Comparison of ENCODE assay signal across 27 cellular contexts in genomic region chr7:144416341-144416740, GRCh38. TPM values are rescaled to one million over a fixed set of nuclear protein-coding genes. Genes with fewer than 3 reads are reported as not detected.
DNase-seq lines count a peak whose midpoint lies in the region; TF ChIP-seq lines count a peak whose summit lies in the region.
"Had no signal": no experiment of that assay in that cellular context is flagged by ENCODE, and none has a peak within 500 bp of the region (broad histone marks: within the 10 kb centered on the region; RNA-seq: fewer than 3 reads in every experiment).

No MANE protein-coding gene starts in this region.

- no peaks in the 10 kb centered on the region for H3K9me3 ChIP-seq in esophagus squamous epithelium
- H3K9me3 ChIP-seq: BE2C, MG63 had no signal

- H3K4me1 Mint-ChIP-seq in type B pancreatic cell (ENCODE audit: unreplicated experiment), result no peaks in the 10 kb centered on the region

- intact Hi-C loops in esophagus squamous epithelium (cut with DNase I), result no loop called here

- no peak overlapping the region for H3K4me3 ChIP-seq in brain microvascular endothelial cell (ENCODE audit: low read depth, low read length)
- H3K4me3 ChIP-seq in esophagus squamous epithelium, result no peak overlapping the region
- H3K4me3 ChIP-seq: GM23248, MG63, SK-N-MC had no signal

- no peaks in the 10 kb centered on the region for H3K27me3 ChIP-seq in brain microvascular endothelial cell (replicated peaks)
- H3K27me3 ChIP-seq in esophagus squamous epithelium, result no peaks in the 10 kb centered on the region
- H3K27me3 ChIP-seq: BE2C, MG63 had no signal

- H3K27ac ChIP-seq in brain microvascular endothelial cell, result no peak overlapping the region
- H3K27ac ChIP-seq in esophagus squamous epithelium, result peak overlapping the region in 3 of 4 donors; percentile 6 to 61 (median 53)
- H3K27ac ChIP-seq: GM23248, SK-N-MC had no signal

- no peak for TF ChIP-seq POLR2A in esophagus squamous epithelium (IDR thresholded peaks at IDR 0.05)

- in situ Hi-C loops in brain microvascular endothelial cell (cut with HindIII; ENCODE audit: low pct_ligation_motif_present, low sequenced_read_pairs), result no loop called here

- DNase-seq in NCI-H748 (lab: John Stamatoyannopoulos, UW; ENCODE audit: unreplicated experiment) (peak; percentile 7), NCI-H748 treated with DMSO at 0.1 percent for 48 hours (lab: John Stamatoyannopoulos, UW) (no peak), brain microvascular endothelial cell (peak; percentile 10), esophagus squamous epithelium (lab: John Stamatoyannopoulos, UW) (no peak), type B pancreatic cell (ENCODE audit: extremely low spot score, unreplicated experiment) (no peak), H4 (ENCODE audit: low spot score) (no peak), occipital lobe (lab: John Stamatoyannopoulos, UW) (no peak), NCI-H774 (lab: John Stamatoyannopoulos, UW) (no peak)
- DNase-seq: 8988T, ACHN, BE2C, DMS53, GM23248, H9, KBM-7, MG63, NCI-H1694, NCI-H2029 treated with DMSO at 0.1 percent for 48 hours, NCI-H2171, NCI-H226, NCI-H524 treated with DMSO at 0.1 percent for 48 hours, RPMI8226, SHP77 treated with DMSO at 0.1 percent for 48 hours had no signal

- H3K4me1 ChIP-seq in esophagus squamous epithelium, result peaks cover 0 to 62% (median 0%) of the 10 kb centered on the region in 3 donors
- H3K4me1 ChIP-seq: BE2C had no signal

- no peak overlapping the region for H3K4me3 Mint-ChIP-seq in type B pancreatic cell
- H3K4me3 Mint-ChIP-seq: H9 had no signal

- H3K36me3 Mint-ChIP-seq in type B pancreatic cell, result no peaks in the 10 kb centered on the region

- H3K27me3 Mint-ChIP-seq in type B pancreatic cell, result no peaks in the 10 kb centered on the region

- H3K9me3 Mint-ChIP-seq in type B pancreatic cell, result no peaks in the 10 kb centered on the region

- H3K36me3 ChIP-seq in brain microvascular endothelial cell (replicated peaks) (no peaks in the 10 kb centered on the region), esophagus squamous epithelium (no peaks in the 10 kb centered on the region)
- H3K36me3 ChIP-seq: BE2C, MG63 had no signal

- H3K27ac Mint-ChIP-seq in type B pancreatic cell, result peak overlapping the region; percentile 3
- H3K27ac Mint-ChIP-seq: H9 had no signal

- no peak for TF ChIP-seq CTCF in brain microvascular endothelial cell (IDR thresholded peaks at IDR 0.05; ENCODE audit: low read depth, low read length, missing control alignments)
- TF ChIP-seq CTCF in esophagus squamous epithelium (IDR thresholded peaks at IDR 0.05), result no peak
- TF ChIP-seq CTCF in type B pancreatic cell (conservative IDR thresholded peaks at IDR 0.05), result no peak

RNA-seq across cellular contexts. Expression of gene NOBOX, which starts 12.8 kb away (rescaled TPM):
- not detected for total RNA-seq in esophagus squamous epithelium
- not detected in 2 replicates for total RNA-seq in type B pancreatic cell (ENCODE audit: low replicate concordance)
- not detected in 2 replicates for total RNA-seq in H4 (2014; rRNA removed; shearing (Covaris generic))
- total RNA-seq in occipital lobe, result not detected
- total RNA-seq: Daoy, G401, GM23248, H9, LHCN-M2 had no signal

Comparison
In these comparisons a context has a peak if more than half of its experiments do, and no peak if none do; other contexts are left out.
1. DNase-seq: peak in NCI-H748 (single experiment) and brain microvascular endothelial cell (single experiment); none in NCI-H748 treated with DMSO at 0.1 percent for 48 hours (single experiment), esophagus squamous epithelium (single experiment), type B pancreatic cell (single experiment), H4 (single experiment), occipital lobe (single experiment) and NCI-H774 (single experiment).